In genomic region chr17:1077536-1078061, GRCh38 we compare ENCODE assay signal across 26 cellular contexts.
DNase-seq lines count a peak whose midpoint lies in the region; ATAC-seq and TF ChIP-seq lines count a peak whose summit lies in the region.
"Had no signal": no experiment of that assay in that cellular context is flagged by ENCODE, and none has a peak within 500 bp of the region (broad histone marks: within the 10 kb centered on the region; RNA-seq: fewer than 3 reads in every experiment).

No MANE protein-coding gene starts in this region.

- no peaks in the 10 kb centered on the region for H3K9me3 Mint-ChIP-seq in activated naive CD4-positive, alpha-beta T cell treated with anti-CD3 and anti-CD28 coated beads, Interleukin-2, amount 50 U/mL, for 72 hours
- H3K9me3 Mint-ChIP-seq: activated naive CD8-positive, alpha-beta T cell treated with anti-CD3 and anti-CD28 coated beads, Interleukin-2, amount 10 ng/mL, durations not matched to agents 7 days and 5 days; memory B cell had no signal

- H3K36me3 Mint-ChIP-seq in activated naive CD4-positive, alpha-beta T cell treated with anti-CD3 and anti-CD28 coated beads, Interleukin-2, amount 50 U/mL, for 72 hours: no peaks in the 10 kb centered on the region

- H3K9me3 ChIP-seq in right cardiac atrium (ENCODE audit: control insufficient read depth, low read length): no peaks in the 10 kb centered on the region
- H3K9me3 ChIP-seq in right atrium auricular region: no peaks in the 10 kb centered on the region
- H3K9me3 ChIP-seq: ascending aorta, esophagus muscularis mucosa, heart left ventricle, transverse colon had no signal

- ATAC-seq in right cardiac atrium: no peak
- ATAC-seq in activated naive CD4-positive, alpha-beta T cell treated with anti-CD3 and anti-CD28 coated beads, Interleukin-2, amount 50 U/mL, for 72 hours: no peak
- ATAC-seq: foreskin keratinocyte, heart left ventricle had no signal

- DNase-seq in right cardiac atrium (peak in 2 of 3 donors; percentile 30 to 50), right atrium auricular region (ENCODE audit: low spot score) (no peak), RPMI8226 (peak; percentile 79), left kidney (ENCODE audit: low read depth, low spot score) (peak; percentile 88), NCI-H82 treated with DMSO at 0.1 percent for 48 hours (lab: John Stamatoyannopoulos, UW; ENCODE audit: unreplicated experiment) (no peak), NCI-H128 (lab: John Stamatoyannopoulos, UW; ENCODE audit: unreplicated experiment) (no peak)
- no peak for DNase-seq in activated naive CD4-positive, alpha-beta T cell treated with anti-CD3 and anti-CD28 coated beads, Interleukin-2, amount 50 U/mL, for 72 hours (ENCODE audit: low spot score in 2 of 2)
- DNase-seq: activated CD4-positive, alpha-beta T cell treated with anti-CD3 and anti-CD28 coated beads for 48 hours; activated effector memory CD4-positive, alpha-beta T cell treated with anti-CD3 and anti-CD28 coated beads, Interleukin-2, amount 50 U/mL, for 16 hours; activated naive CD8-positive, alpha-beta T cell treated with anti-CD3 and anti-CD28 coated beads, Interleukin-2, amount 10 ng/mL, durations not matched to agents 7 days and 5 days; activated T-cell treated with anti-CD3 and anti-CD28 coated beads, Interleukin-2, amount 50 U/mL, for 1 hour; Calu3; cortex of kidney; foreskin keratinocyte; NCI-H1930; NCI-H446; NCI-H82; stimulated activated CD8-positive, alpha-beta memory T cell treated with anti-CD3 and anti-CD28 coated beads, Interleukin-4, amount 100 ng/mL, for 48 hours; transverse colon had no signal

- 83% methylated on average over 16 of the region's 16 CpGs for WGBS in right cardiac atrium

- H3K27ac Mint-ChIP-seq in activated naive CD4-positive, alpha-beta T cell treated with anti-CD3 and anti-CD28 coated beads, Interleukin-2, amount 50 U/mL, for 72 hours: no peak overlapping the region
- H3K27ac Mint-ChIP-seq: memory B cell had no signal

- H3K27me3 ChIP-seq in right cardiac atrium (ENCODE audit: control insufficient read depth, insufficient read depth) (no peaks in the 10 kb centered on the region), right atrium auricular region (no peaks in the 10 kb centered on the region)
- H3K27me3 ChIP-seq: ascending aorta, esophagus muscularis mucosa, foreskin keratinocyte, heart left ventricle, transverse colon had no signal

- intact Hi-C loops in right cardiac atrium (cut with DNase I): no loop called here

- H3K27ac ChIP-seq in right cardiac atrium (ENCODE audit: low read length) (no peak overlapping the region), right atrium auricular region (no peak overlapping the region)
- H3K27ac ChIP-seq: ascending aorta, C4-2B, esophagus muscularis mucosa, foreskin keratinocyte, skin epidermis, transverse colon, VCaP had no signal

- H3K4me1 ChIP-seq in right cardiac atrium (ENCODE audit: control insufficient read depth, insufficient read depth, low read length) (no peaks in the 10 kb centered on the region), right atrium auricular region (peaks cover 0 to 51% of the 10 kb centered on the region in 2 donors)

- peaks cover 21% of the 10 kb centered on the region for H3K36me3 ChIP-seq in right atrium auricular region

- TF ChIP-seq CTCF in right atrium auricular region (IDR thresholded peaks at IDR 0.05): no peak

- H3K4me3 ChIP-seq in right cardiac atrium (ENCODE audit: low read length): no peak overlapping the region
- no peak overlapping the region for H3K4me3 ChIP-seq in right atrium auricular region
- H3K4me3 ChIP-seq: ascending aorta, esophagus muscularis mucosa, heart left ventricle, skin epidermis, transverse colon had no signal

Comparison
In these comparisons a context has a peak if more than half of its experiments do, and no peak if none do; other contexts are left out.
1. DNase-seq: peak in right cardiac atrium (2 of 3), RPMI8226 (single experiment) and left kidney (single experiment); none in right atrium auricular region (single experiment), NCI-H82 treated with DMSO at 0.1 percent for 48 hours (single experiment), NCI-H128 (single experiment) and activated naive CD4-positive, alpha-beta T cell treated with anti-CD3 and anti-CD28 coated beads, Interleukin-2, amount 50 U/mL, for 72 hours (0 of 2).